ENCODE assay signal across 8 cellular contexts in the genomic region with DNA sequence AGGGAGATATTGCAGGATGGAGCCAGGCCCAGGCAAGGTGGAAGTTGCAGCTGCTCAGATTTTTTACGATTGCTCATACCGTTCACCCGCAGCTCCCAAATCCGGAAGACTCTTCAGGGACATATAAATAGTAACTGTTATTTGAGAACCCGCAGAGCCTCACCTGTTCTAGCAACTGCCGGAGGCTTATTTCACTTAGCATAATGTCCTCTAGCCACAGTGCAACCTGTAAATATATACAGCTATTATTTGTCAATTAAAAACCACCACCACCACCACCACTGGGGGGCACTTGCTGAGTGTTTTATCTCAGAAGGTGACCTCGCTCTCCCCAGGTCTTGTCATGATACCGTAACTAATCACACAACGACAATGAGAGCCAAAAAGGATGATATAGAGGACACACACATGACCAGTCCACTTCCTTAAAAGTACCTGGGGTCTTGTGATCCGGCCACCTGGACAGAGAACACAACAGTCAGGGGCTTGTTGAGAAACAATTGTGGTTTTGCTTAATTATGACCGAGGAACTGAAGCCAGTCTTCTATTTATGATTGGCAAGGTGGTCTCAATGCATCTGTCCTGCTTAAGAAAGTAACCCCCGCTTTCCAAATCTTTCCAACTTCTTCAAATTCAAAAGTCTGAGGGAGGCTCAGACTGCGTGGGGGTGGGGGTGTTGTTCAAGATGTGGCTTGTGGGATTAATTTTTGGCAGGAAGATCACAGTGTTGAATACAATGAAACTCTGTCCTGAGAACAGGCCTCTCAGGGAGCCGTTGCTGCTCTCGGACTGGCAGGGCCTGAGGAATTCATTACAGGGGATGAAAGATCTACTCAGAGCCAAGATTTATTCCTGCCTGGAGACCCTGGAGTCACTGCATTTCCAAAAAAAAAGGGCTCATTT.
DNase-seq lines count a peak whose midpoint lies in the region; ATAC-seq and TF ChIP-seq lines count a peak whose summit lies in the region.

No MANE protein-coding gene starts in this region.

- intact Hi-C loops in posterior cingulate gyrus (cut with DNase I) = loop anchor here (1.0 kb wide), 1 partner anchor 106 kb away; no protein-coding TSS in a partner anchor

- TF ChIP-seq CTCF in fibroblast of the aortic adventitia (IDR thresholded peaks at IDR 0.05; ENCODE audit: insufficient read depth, low read length) = peak; percentile 37

- ATAC-seq in HG03460 (IDR thresholded peaks at IDR 0.05; ENCODE audit: unreplicated experiment) = peak; percentile 53
- no peak for ATAC-seq in HG03432 (IDR thresholded peaks at IDR 0.05; ENCODE audit: unreplicated experiment)

- H3K4me3 ChIP-seq in fibroblast of the aortic adventitia (ENCODE audit: low read depth, low read length) = no peak overlapping the region

- DNase-seq in EH (ENCODE audit: low read depth) (peak; percentile 58), OCI-M1 (lab: John Stamatoyannopoulos, UW) (peak; percentile 83), fibroblast of the aortic adventitia (ENCODE audit: low read depth) (peak; percentile 43), posterior cingulate gyrus (peak in 9 of 10 donors; percentile 39 to 93 (median 73)), hepatic stellate cell (ENCODE audit: low spot score) (no peak)
- DNase-seq in activated T-cell treated with anti-CD3 and anti-CD28 coated beads, Interleukin-2, amount 50 U/mL, for 48 hours = peak; percentile 75 to 77
